In the genomic region with DNA sequence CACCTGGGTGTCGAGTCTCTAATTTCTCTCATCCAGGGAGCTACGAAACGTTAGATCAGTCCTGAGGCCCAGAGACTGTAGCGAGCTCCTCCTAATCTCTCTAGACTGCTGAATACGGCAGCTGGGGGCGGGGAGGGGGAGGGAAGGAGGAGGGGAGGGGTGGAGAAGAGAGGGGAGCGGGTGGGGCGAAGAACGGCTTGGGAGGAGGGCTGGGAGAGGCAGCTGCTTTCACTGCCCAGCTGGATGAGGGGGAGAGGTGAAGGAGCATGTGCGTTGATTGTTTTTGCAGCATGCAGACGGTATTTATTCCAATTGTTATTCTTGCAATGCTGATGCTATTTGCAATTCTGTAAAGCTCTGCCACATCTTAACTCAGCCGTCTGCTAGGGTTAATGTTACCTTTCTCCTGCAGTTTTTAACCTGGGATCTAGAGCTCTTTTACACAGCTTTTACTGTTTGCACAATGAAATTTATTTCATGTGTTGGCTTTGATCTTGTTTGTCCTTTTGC, we compare ENCODE assay signal across 8 cellular contexts. TPM values are rescaled to one million over a fixed set of nuclear protein-coding genes. Genes with fewer than 3 reads are reported as not detected.
DNase-seq lines count a peak whose midpoint lies in the region; ATAC-seq and TF ChIP-seq lines count a peak whose summit lies in the region.

No MANE protein-coding gene starts in this region.

- H3K4me1 ChIP-seq in adipocyte (ENCODE audit: control insufficient read depth, insufficient read depth, low read length) (no peaks in the 10 kb centered on the region), testis (no peaks in the 10 kb centered on the region)
- no peaks in the 10 kb centered on the region for H3K4me1 ChIP-seq in CD8-positive, alpha-beta T cell (ENCODE audit: insufficient read depth, low read length)

- H3K9ac ChIP-seq in adipocyte (ENCODE audit: low read length): no peak overlapping the region

- H3K27me3 Mint-ChIP-seq in CD8-positive, alpha-beta T cell (ENCODE audit: low read depth): peaks cover 47% of the 10 kb centered on the region

- H3K27me3 ChIP-seq in adipocyte (replicated peaks; ENCODE audit: control insufficient read depth, insufficient read depth, low read length): no peaks in the 10 kb centered on the region
- no peaks in the 10 kb centered on the region for H3K27me3 ChIP-seq in testis
- H3K27me3 ChIP-seq in CD8-positive, alpha-beta T cell (ENCODE audit: insufficient read depth, low read length): peaks cover 6% of the 10 kb centered on the region

- DNase-seq in AG20443 (ENCODE audit: low spot score) (peak; percentile 33), NCI-H1105 (lab: John Stamatoyannopoulos, UW) (peak; percentile 90), adipocyte (ENCODE audit: low read depth) (no peak), testis (no peak)
- no peak for DNase-seq in activated naive CD4-positive, alpha-beta T cell treated with anti-CD3 and anti-CD28 coated beads, Interleukin-2, amount 50 U/mL, for 16 hours
- no peak for DNase-seq in CD8-positive, alpha-beta T cell

- 1 to 2% methylated on average over 9 to 12 of the region's 12 CpGs for WGBS in testis, 2 donors

- H3K36me3 Mint-ChIP-seq in CD8-positive, alpha-beta T cell: no peaks in the 10 kb centered on the region

- intact Hi-C loops in testis (cut with DNase I; ENCODE audit: low total_unique reads): no loop called here
- intact Hi-C loops in CD8-positive, alpha-beta T cell (cut with DNase I, micrococcal nuclease): no loop called here

- H3K36me3 ChIP-seq in adipocyte (ENCODE audit: control insufficient read depth, insufficient read depth, low read length, severe bottlenecking) (no peaks in the 10 kb centered on the region), testis (ENCODE audit: low read depth, missing control alignments) (no peaks in the 10 kb centered on the region)
- H3K36me3 ChIP-seq in CD8-positive, alpha-beta T cell (ENCODE audit: insufficient read depth, low read length): no peaks in the 10 kb centered on the region

- H3K9me3 ChIP-seq in adipocyte (ENCODE audit: control insufficient read depth, low read length): no peaks in the 10 kb centered on the region
- H3K9me3 ChIP-seq in testis: no peaks in the 10 kb centered on the region
- H3K9me3 ChIP-seq in CD8-positive, alpha-beta T cell (ENCODE audit: low read length): no peaks in the 10 kb centered on the region

- no peak overlapping the region for H3K27ac ChIP-seq in testis
- no peak overlapping the region for H3K27ac ChIP-seq in CD8-positive, alpha-beta T cell (ENCODE audit: low read depth, low read length)

- TF ChIP-seq CTCF in testis (IDR thresholded peaks at IDR 0.05): no peak
- no peak for TF ChIP-seq CTCF in CD8-positive, alpha-beta T cell (IDR thresholded peaks at IDR 0.05)

- no peak for TF ChIP-seq POLR2A in testis (IDR thresholded peaks at IDR 0.05)

- no peaks in the 10 kb centered on the region for H3K9me3 Mint-ChIP-seq in CD8-positive, alpha-beta T cell

- no peak overlapping the region for H3K27ac Mint-ChIP-seq in CD8-positive, alpha-beta T cell

- peaks cover 5% of the 10 kb centered on the region for H3K4me1 Mint-ChIP-seq in CD8-positive, alpha-beta T cell (ENCODE audit: low read depth)

- no peak for ATAC-seq in HG03139 (IDR thresholded peaks at IDR 0.05; ENCODE audit: unreplicated experiment)
- no peak for ATAC-seq in CD8-positive, alpha-beta T cell

- no peak overlapping the region for H3K4me3 Mint-ChIP-seq in CD8-positive, alpha-beta T cell

- peak overlapping the region; percentile 78 for H3K4me3 ChIP-seq in adipocyte (ENCODE audit: low read length)
- H3K4me3 ChIP-seq in iPS-11a (ENCODE audit: low read depth, low read length): peak overlapping the region; percentile 58
- H3K4me3 ChIP-seq in testis: peak overlapping the region; percentile 50 to 61
- no peak overlapping the region for H3K4me3 ChIP-seq in CD8-positive, alpha-beta T cell (ENCODE audit: low read depth, low read length)

- CTCF ChIA-PET in CD8-positive, alpha-beta T cell (lab: Charles Lee): interaction anchor here (1.4 kb wide), 1 partner anchor 10 kb away, joined by 3 read pairs; no protein-coding TSS in a partner anchor

- POLR2A ChIA-PET in CD8-positive, alpha-beta T cell (lab: Charles Lee): no interaction called here

RNA-seq across cellular contexts. Expression of gene DNAJC6, which starts 0.8 kb away (rescaled TPM):
- 1 to 10 TPM; 5.1 to 7.3 TPM for total RNA-seq in testis
- polyA plus RNA-seq in testis (ENCODE audit: insufficient read depth, low read depth, low replicate concordance): 5.2 TPM
- total RNA-seq in CD8-positive, alpha-beta T cell: 1 to 10 TPM; 1.4 to 1.9 TPM

Comparison
In these comparisons a context has a peak if more than half of its experiments do, and no peak if none do; other contexts are left out.
1. DNase-seq: peak in AG20443 (single experiment) and NCI-H1105 (single experiment); none in adipocyte (single experiment), testis (single experiment), activated naive CD4-positive, alpha-beta T cell treated with anti-CD3 and anti-CD28 coated beads, Interleukin-2, amount 50 U/mL, for 16 hours (single experiment) and CD8-positive, alpha-beta T cell (0 of 7).